1 cellular context compared by ENCODE assay signal in the genomic region with DNA sequence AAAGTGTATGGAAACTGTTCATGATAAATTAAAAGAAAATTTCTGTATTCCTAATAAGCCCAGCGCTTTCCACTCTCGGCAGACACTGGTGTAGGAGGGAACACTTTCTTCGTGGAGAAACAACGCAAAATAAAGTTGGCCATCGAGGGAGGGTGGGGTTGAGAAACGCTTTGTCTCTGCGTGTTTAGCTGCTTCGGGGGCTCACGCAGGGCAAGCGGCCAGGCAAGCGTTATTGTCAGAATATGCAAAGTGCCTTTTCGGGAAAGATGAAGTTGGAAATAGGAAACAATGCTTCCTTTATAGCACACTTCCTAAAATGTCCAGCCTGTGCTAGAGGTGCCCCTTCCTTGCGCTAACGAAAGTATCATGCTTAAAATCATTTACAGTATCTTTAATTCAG.
TF ChIP-seq lines count a peak whose summit lies in the region.

No MANE protein-coding gene starts in this region.

TF ChIP-seq in GM23338, 12 proteins besides CTCF, POLR2A, EP300 and RAD21 (continued from another document):
- TF ChIP-seq, protein P1, sequence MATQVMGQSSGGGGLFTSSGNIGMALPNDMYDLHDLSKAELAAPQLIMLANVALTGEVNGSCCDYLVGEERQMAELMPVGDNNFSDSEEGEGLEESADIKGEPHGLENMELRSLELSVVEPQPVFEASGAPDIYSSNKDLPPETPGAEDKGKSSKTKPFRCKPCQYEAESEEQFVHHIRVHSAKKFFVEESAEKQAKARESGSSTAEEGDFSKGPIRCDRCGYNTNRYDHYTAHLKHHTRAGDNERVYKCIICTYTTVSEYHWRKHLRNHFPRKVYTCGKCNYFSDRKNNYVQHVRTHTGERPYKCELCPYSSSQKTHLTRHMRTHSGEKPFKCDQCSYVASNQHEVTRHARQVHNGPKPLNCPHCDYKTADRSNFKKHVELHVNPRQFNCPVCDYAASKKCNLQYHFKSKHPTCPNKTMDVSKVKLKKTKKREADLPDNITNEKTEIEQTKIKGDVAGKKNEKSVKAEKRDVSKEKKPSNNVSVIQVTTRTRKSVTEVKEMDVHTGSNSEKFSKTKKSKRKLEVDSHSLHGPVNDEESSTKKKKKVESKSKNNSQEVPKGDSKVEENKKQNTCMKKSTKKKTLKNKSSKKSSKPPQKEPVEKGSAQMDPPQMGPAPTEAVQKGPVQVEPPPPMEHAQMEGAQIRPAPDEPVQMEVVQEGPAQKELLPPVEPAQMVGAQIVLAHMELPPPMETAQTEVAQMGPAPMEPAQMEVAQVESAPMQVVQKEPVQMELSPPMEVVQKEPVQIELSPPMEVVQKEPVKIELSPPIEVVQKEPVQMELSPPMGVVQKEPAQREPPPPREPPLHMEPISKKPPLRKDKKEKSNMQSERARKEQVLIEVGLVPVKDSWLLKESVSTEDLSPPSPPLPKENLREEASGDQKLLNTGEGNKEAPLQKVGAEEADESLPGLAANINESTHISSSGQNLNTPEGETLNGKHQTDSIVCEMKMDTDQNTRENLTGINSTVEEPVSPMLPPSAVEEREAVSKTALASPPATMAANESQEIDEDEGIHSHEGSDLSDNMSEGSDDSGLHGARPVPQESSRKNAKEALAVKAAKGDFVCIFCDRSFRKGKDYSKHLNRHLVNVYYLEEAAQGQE (IDR thresholded peaks at IDR 0.05; ENCODE audit: unreplicated experiment), result no peak
- TF ChIP-seq EZH2 (IDR thresholded peaks at IDR 0.05; ENCODE audit: low read depth, unreplicated experiment), result peak; percentile 15
- no peak for TF ChIP-seq ZNF114 (CRISPR knock-in tag; IDR thresholded peaks at IDR 0.05)
- TF ChIP-seq, protein P2, sequence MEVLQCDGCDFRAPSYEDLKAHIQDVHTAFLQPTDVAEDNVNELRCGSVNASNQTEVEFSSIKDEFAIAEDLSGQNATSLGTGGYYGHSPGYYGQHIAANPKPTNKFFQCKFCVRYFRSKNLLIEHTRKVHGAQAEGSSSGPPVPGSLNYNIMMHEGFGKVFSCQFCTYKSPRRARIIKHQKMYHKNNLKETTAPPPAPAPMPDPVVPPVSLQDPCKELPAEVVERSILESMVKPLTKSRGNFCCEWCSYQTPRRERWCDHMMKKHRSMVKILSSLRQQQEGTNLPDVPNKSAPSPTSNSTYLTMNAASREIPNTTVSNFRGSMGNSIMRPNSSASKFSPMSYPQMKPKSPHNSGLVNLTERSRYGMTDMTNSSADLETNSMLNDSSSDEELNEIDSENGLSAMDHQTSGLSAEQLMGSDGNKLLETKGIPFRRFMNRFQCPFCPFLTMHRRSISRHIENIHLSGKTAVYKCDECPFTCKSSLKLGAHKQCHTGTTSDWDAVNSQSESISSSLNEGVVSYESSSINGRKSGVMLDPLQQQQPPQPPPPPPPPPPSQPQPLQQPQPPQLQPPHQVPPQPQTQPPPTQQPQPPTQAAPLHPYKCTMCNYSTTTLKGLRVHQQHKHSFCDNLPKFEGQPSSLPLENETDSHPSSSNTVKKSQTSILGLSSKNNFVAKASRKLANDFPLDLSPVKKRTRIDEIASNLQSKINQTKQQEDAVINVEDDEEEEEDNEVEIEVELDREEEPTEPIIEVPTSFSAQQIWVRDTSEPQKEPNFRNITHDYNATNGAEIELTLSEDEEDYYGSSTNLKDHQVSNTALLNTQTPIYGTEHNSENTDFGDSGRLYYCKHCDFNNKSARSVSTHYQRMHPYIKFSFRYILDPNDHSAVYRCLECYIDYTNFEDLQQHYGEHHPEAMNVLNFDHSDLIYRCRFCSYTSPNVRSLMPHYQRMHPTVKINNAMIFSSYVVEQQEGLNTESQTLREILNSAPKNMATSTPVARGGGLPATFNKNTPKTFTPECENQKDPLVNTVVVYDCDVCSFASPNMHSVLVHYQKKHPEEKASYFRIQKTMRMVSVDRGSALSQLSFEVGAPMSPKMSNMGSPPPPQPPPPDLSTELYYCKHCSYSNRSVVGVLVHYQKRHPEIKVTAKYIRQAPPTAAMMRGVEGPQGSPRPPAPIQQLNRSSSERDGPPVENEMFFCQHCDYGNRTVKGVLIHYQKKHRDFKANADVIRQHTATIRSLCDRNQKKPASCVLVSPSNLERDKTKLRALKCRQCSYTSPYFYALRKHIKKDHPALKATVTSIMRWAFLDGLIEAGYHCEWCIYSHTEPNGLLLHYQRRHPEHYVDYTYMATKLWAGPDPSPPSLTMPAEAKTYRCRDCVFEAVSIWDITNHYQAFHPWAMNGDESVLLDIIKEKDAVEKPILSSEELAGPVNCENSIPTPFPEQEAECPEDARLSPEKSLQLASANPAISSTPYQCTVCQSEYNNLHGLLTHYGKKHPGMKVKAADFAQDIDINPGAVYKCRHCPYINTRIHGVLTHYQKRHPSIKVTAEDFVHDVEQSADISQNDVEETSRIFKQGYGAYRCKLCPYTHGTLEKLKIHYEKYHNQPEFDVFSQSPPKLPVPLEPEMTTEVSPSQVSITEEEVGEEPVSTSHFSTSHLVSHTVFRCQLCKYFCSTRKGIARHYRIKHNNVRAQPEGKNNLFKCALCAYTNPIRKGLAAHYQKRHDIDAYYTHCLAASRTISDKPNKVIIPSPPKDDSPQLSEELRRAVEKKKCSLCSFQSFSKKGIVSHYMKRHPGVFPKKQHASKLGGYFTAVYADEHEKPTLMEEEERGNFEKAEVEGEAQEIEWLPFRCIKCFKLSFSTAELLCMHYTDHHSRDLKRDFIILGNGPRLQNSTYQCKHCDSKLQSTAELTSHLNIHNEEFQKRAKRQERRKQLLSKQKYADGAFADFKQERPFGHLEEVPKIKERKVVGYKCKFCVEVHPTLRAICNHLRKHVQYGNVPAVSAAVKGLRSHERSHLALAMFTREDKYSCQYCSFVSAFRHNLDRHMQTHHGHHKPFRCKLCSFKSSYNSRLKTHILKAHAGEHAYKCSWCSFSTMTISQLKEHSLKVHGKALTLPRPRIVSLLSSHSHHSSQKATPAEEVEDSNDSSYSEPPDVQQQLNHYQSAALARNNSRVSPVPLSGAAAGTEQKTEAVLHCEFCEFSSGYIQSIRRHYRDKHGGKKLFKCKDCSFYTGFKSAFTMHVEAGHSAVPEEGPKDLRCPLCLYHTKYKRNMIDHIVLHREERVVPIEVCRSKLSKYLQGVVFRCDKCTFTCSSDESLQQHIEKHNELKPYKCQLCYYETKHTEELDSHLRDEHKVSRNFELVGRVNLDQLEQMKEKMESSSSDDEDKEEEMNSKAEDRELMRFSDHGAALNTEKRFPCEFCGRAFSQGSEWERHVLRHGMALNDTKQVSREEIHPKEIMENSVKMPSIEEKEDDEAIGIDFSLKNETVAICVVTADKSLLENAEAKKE (CRISPR knock-in tag; IDR thresholded peaks at IDR 0.05), result no peak
- TF ChIP-seq JUNB (IDR thresholded peaks at IDR 0.05; ENCODE audit: unreplicated experiment), result no peak
